In genomic region chr2:95836151-95836550, GRCh38 we compare ENCODE assay signal across 35 cellular contexts.
DNase-seq lines count a peak whose midpoint lies in the region; ATAC-seq, FAIRE-seq and TF ChIP-seq lines count a peak whose summit lies in the region.
"Had no signal": no experiment of that assay in that cellular context is flagged by ENCODE, and none has a peak within 500 bp of the region (broad histone marks: within the 10 kb centered on the region; RNA-seq: fewer than 3 reads in every experiment).

No MANE protein-coding gene starts in this region.

- H3K27me3 ChIP-seq in lower lobe of right lung (ENCODE audit: low read depth), result no peaks in the 10 kb centered on the region
- H3K27me3 ChIP-seq: BE2C; BLaER1; BLaER1 treated with 17β-estradiol and CSF1 and Interleukin-3, amounts not matched to agents 10 nM and 100 nM had no signal

- intact Hi-C loops in kidney (cut with DNase I), result no loop called here
- intact Hi-C loops in lower lobe of right lung (cut with DNase I), result no loop called here

- no peak overlapping the region for H3K4me3 Mint-ChIP-seq in activated T-cell treated with anti-CD3 and anti-CD28 coated beads, Interleukin-2, amount 50 U/mL, for 72 hours
- H3K4me3 Mint-ChIP-seq: B cell; CD14-positive monocyte; CD4-positive, alpha-beta memory T cell; CD4-positive, alpha-beta T cell; CD4-positive, CD25-positive, alpha-beta regulatory T cell; CD8-positive, alpha-beta memory T cell; CD8-positive, alpha-beta T cell had no signal

- H3K27ac Mint-ChIP-seq in activated T-cell treated with anti-CD3 and anti-CD28 coated beads, Interleukin-2, amount 50 U/mL, for 72 hours, result no peak overlapping the region
- H3K27ac Mint-ChIP-seq: B cell; CD14-positive monocyte; CD4-positive, alpha-beta memory T cell; CD4-positive, alpha-beta T cell; CD4-positive, CD25-positive, alpha-beta regulatory T cell; CD8-positive, alpha-beta memory T cell; CD8-positive, alpha-beta T cell had no signal

- H3K9ac ChIP-seq in kidney (ENCODE audit: low read length in 2 of 2), result no peak overlapping the region
- H3K9ac ChIP-seq: BLaER1; BLaER1 treated with 17β-estradiol and CSF1 and Interleukin-3, amounts not matched to agents 10 nM and 100 nM had no signal

- H3K4me3 ChIP-seq in kidney (ENCODE audit: low read length in 2 of 2) (no peak overlapping the region), lower lobe of right lung (no peak overlapping the region)
- H3K4me3 ChIP-seq: A549; BLaER1; BLaER1 treated with 17β-estradiol and CSF1 and Interleukin-3, amounts not matched to agents 10 nM and 100 nM had no signal

- H3K4me1 ChIP-seq in kidney (ENCODE audit: control insufficient read depth in 1 of 2, insufficient read depth in 1 of 2, low read depth in 1 of 2, low read length in 2 of 2) (no peaks in the 10 kb centered on the region), lower lobe of right lung (no peaks in the 10 kb centered on the region)
- H3K4me1 ChIP-seq: A549; BE2C; BLaER1; BLaER1 treated with 17β-estradiol and CSF1 and Interleukin-3, amounts not matched to agents 10 nM and 100 nM; Caco-2 had no signal

- H3K4me1 Mint-ChIP-seq in activated T-cell treated with anti-CD3 and anti-CD28 coated beads, Interleukin-2, amount 50 U/mL, for 72 hours (ENCODE audit: low read depth), result no peaks in the 10 kb centered on the region
- H3K4me1 Mint-ChIP-seq: B cell; CD14-positive monocyte; CD4-positive, alpha-beta memory T cell; CD8-positive, alpha-beta memory T cell had no signal

- DNase-seq in islet precursor cell, result peak; percentile 30
- peak; percentile 54 for DNase-seq in kidney
- DNase-seq in lower lobe of right lung, result peak; percentile 22
- DNase-seq in cerebellar cortex (ENCODE audit: low spot score), result no peak
- no peak for DNase-seq in activated T-cell treated with anti-CD3 and anti-CD28 coated beads, Interleukin-2, amount 50 U/mL, for 72 hours
- DNase-seq: 8988T; ACHN; AML-193; BE2C; C1 segment of cervical spinal cord; Caco-2; Calu3; CD4-positive, alpha-beta memory T cell; CD4-positive, alpha-beta T cell; CD4-positive, CD25-positive, alpha-beta regulatory T cell; CD8-positive, alpha-beta memory T cell; CD8-positive, alpha-beta T cell; COR-L47; DMS 273 treated with DMSO at 0.1 percent for 48 hours; DMS153; DMS53; DMS79; DMS79 treated with DMSO at 0.1 percent for 48 hours; DND-41; EL had no signal

- no peak for ATAC-seq in lower lobe of right lung
- ATAC-seq in HG02571 (IDR thresholded peaks at IDR 0.05; ENCODE audit: unreplicated experiment), result no peak
- no peak for ATAC-seq in activated T-cell treated with anti-CD3 and anti-CD28 coated beads, Interleukin-2, amount 50 U/mL, for 72 hours (replicated peaks in 1 of 2)
- ATAC-seq: A549; CD8-positive, alpha-beta T cell had no signal

- FAIRE-seq in kidney (lab: Jason Lieb, UNC), result no peak
- FAIRE-seq: A204.1, A549, D721Med had no signal

- H3K36me3 Mint-ChIP-seq in activated T-cell treated with anti-CD3 and anti-CD28 coated beads, Interleukin-2, amount 50 U/mL, for 72 hours (ENCODE audit: insufficient read depth in 2 of 2), result peaks cover 8 to 16% of the 10 kb centered on the region in 2 donors

- no peaks in the 10 kb centered on the region for H3K27me3 Mint-ChIP-seq in activated T-cell treated with anti-CD3 and anti-CD28 coated beads, Interleukin-2, amount 50 U/mL, for 72 hours (ENCODE audit: low read depth)
- H3K27me3 Mint-ChIP-seq: B cell; CD4-positive, alpha-beta memory T cell; CD4-positive, alpha-beta T cell; CD4-positive, CD25-positive, alpha-beta regulatory T cell; CD8-positive, alpha-beta memory T cell had no signal

- H3K9me3 Mint-ChIP-seq in activated T-cell treated with anti-CD3 and anti-CD28 coated beads, Interleukin-2, amount 50 U/mL, for 72 hours, result no peaks in the 10 kb centered on the region
- H3K9me3 Mint-ChIP-seq: CD8-positive, alpha-beta T cell had no signal

- no peak for TF ChIP-seq CTCF in kidney (IDR thresholded peaks at IDR 0.05; ENCODE audit: borderline replicate concordance, extremely low read depth, insufficient read depth)
- TF ChIP-seq CTCF in lower lobe of right lung (IDR thresholded peaks at IDR 0.05), result no peak

- no peaks in the 10 kb centered on the region for H3K9me3 ChIP-seq in kidney (ENCODE audit: control insufficient read depth in 1 of 2, low read length in 2 of 2)
- no peaks in the 10 kb centered on the region for H3K9me3 ChIP-seq in lower lobe of right lung
- H3K9me3 ChIP-seq: BE2C, Caco-2 had no signal

- H3K36me3 ChIP-seq in kidney (ENCODE audit: control insufficient read depth in 1 of 2, insufficient read depth in 2 of 2, low read length in 2 of 2) (no peaks in the 10 kb centered on the region), lower lobe of right lung (peaks cover 14% of the 10 kb centered on the region)
- H3K36me3 ChIP-seq: BE2C had no signal

- H3K27ac ChIP-seq in kidney (ENCODE audit: low read depth in 2 of 2, low read length in 2 of 2), result no peak overlapping the region
- H3K27ac ChIP-seq in lower lobe of right lung, result no peak overlapping the region
- H3K27ac ChIP-seq: 22Rv1; A549; BLaER1; BLaER1 treated with 17β-estradiol and CSF1 and Interleukin-3, amounts not matched to agents 10 nM and 100 nM; C4-2B had no signal

Comparison
In these comparisons a context has a peak if more than half of its experiments do, and no peak if none do; other contexts are left out.
1. DNase-seq: peak in islet precursor cell (single experiment), kidney (single experiment) and lower lobe of right lung (single experiment); none in cerebellar cortex (single experiment) and activated T-cell treated with anti-CD3 and anti-CD28 coated beads, Interleukin-2, amount 50 U/mL, for 72 hours (0 of 2).